In the genomic region with DNA sequence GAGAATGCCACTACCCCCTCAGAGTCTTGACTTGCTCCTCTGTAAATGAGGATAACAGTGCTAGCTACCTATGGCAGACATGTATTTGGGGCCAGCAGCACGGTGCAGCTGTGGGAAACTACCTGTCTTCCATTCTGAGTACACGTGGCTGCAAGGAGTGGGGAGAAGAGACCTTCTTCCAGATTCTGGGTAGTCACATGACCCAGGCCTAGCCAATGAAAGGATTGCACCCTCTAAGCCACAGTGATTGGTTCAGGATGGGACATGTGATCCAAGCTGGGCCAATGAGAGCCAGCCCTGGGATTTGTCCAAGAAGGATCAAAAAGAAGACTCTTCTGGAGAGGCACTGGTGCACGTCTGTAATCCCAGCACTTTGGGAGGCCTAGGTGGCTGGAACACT, we compare ENCODE assay signal across 28 cellular contexts. TPM values are rescaled to one million over a fixed set of nuclear protein-coding genes. Genes with fewer than 3 reads are reported as not detected.
A peak's percentile ranks its signal among the peaks of the same experiment; 100 is the strongest.
DNase-seq lines count a peak whose midpoint lies in the region; ATAC-seq, FAIRE-seq and TF ChIP-seq lines count a peak whose summit lies in the region.
"Had no signal": no experiment of that assay in that cellular context is flagged by ENCODE, and none has a peak within 500 bp of the region (broad histone marks: within the 10 kb centered on the region; RNA-seq: fewer than 3 reads in every experiment).

No MANE protein-coding gene starts in this region.

- no peaks in the 10 kb centered on the region for H3K9me3 ChIP-seq in SK-N-SH
- H3K9me3 ChIP-seq in testis: no peaks in the 10 kb centered on the region
- H3K9me3 ChIP-seq in gastrocnemius medialis: no peaks in the 10 kb centered on the region
- H3K9me3 ChIP-seq: Peyer's patch had no signal

- no peaks in the 10 kb centered on the region for H3K79me2 ChIP-seq in SK-N-SH (ENCODE audit: insufficient read depth)

- H3K4me3 ChIP-seq in SK-N-SH (ENCODE audit: low read depth in 2 of 2, low read length in 1 of 2): no peak overlapping the region
- H3K4me3 ChIP-seq in testis: no peak overlapping the region
- no peak overlapping the region for H3K4me3 ChIP-seq in gastrocnemius medialis
- H3K4me3 ChIP-seq: Peyer's patch, SK-N-MC had no signal

- TF ChIP-seq RAD21 in SK-N-SH (IDR thresholded peaks at IDR 0.05; ENCODE audit: low read length) (no peak), Ishikawa (IDR thresholded peaks at IDR 0.05; ENCODE audit: low read depth) (no peak)

- TF ChIP-seq POLR2A in testis (IDR thresholded peaks at IDR 0.05): no peak
- no peak for TF ChIP-seq POLR2A in gastrocnemius medialis (IDR thresholded peaks at IDR 0.05)

- H3K4me1 ChIP-seq in SK-N-SH (ENCODE audit: control insufficient read depth in 1 of 2, insufficient read depth in 2 of 2, low read depth in 1 of 2, low read length in 1 of 2) (no peaks in the 10 kb centered on the region; a peak in 1 of 4 replicates), testis (no peaks in the 10 kb centered on the region), gastrocnemius medialis (no peaks in the 10 kb centered on the region)
- H3K4me1 ChIP-seq: Peyer's patch had no signal

- POLR2A ChIA-PET in SK-N-SH (lab: Yijun Ruan, JAX) (no interaction called here), WTC11 (lab: Charles Lee) (interaction anchor here (0.7 kb wide), 1 partner anchor 39 kb away, joined by 3 read pairs; no protein-coding TSS in a partner anchor)

- DNase-seq in SK-N-SH: no peak
- no peak for DNase-seq in WTC11 (ENCODE audit: low spot score)
- peak; percentile 60 for DNase-seq in testis
- no peak for DNase-seq in gastrocnemius medialis
- no peak for DNase-seq in GM13976 (ENCODE audit: low spot score)
- no peak for DNase-seq in HTR-8/SVneo (ENCODE audit: insufficient read length, low spot score)
- DNase-seq: ACHN, Calu3, DMS79 treated with DMSO at 0.1 percent for 48 hours, GF-D8, Kasumi-1, MV-4-11, NCI-H2081, NCI-H226, NCI-H510A, NCI-H69, Peyer's patch, SIG-M5 had no signal

- H3K4me3 Mint-ChIP-seq in WTC11: no peak overlapping the region

- no peak for TF ChIP-seq CTCF in SK-N-SH (IDR thresholded peaks at IDR 0.05)
- no peak for TF ChIP-seq CTCF in WTC11 (IDR thresholded peaks at IDR 0.05)
- no peak for TF ChIP-seq CTCF in testis (IDR thresholded peaks at IDR 0.05)
- TF ChIP-seq CTCF in gastrocnemius medialis (IDR thresholded peaks at IDR 0.05 in 4 of 5, conservative IDR thresholded peaks at IDR 0.05 in 1 of 5): no peak
- TF ChIP-seq CTCF in GM13976 (IDR thresholded peaks at IDR 0.05; ENCODE audit: borderline replicate concordance, control extremely low read depth, extremely low read depth, insufficient read depth, missing control alignments): no peak

- H3K36me3 Mint-ChIP-seq in WTC11: no peaks in the 10 kb centered on the region

- no peak for FAIRE-seq in HTR-8/SVneo (lab: Jason Lieb, UNC)
- FAIRE-seq: GM12891 had no signal

- H4K20me1 ChIP-seq in SK-N-SH (ENCODE audit: insufficient read depth): no peaks in the 10 kb centered on the region

- H3K9ac ChIP-seq in SK-N-SH: no peak overlapping the region

- no peaks in the 10 kb centered on the region for H3K4me1 Mint-ChIP-seq in WTC11

- H3K27me3 Mint-ChIP-seq in WTC11 (ENCODE audit: low read depth): peaks cover 11% of the 10 kb centered on the region

- ATAC-seq in SK-N-SH treated with all-trans-retinoic acid at 6 μM for 48 hours (no peak), WTC11 (no peak), gastrocnemius medialis (no peak)

- in situ Hi-C loops in gastrocnemius medialis (cut with MboI; ENCODE audit: low sequenced_read_pairs in 4 of 4) (no loop called here), GM13976 (cut with MboI; ENCODE audit: low sequenced_read_pairs, unreplicated experiment) (no loop called here)

- H3K27ac ChIP-seq in SK-N-SH (ENCODE audit: low read depth in 2 of 2, low read length in 1 of 2) (no peak overlapping the region), testis (no peak overlapping the region), gastrocnemius medialis (no peak overlapping the region)
- H3K27ac ChIP-seq: 22Rv1, Peyer's patch, SK-N-MC had no signal

- no peak overlapping the region for H3K27ac Mint-ChIP-seq in WTC11

- H3K4me2 ChIP-seq in SK-N-SH: no peak overlapping the region

- no peaks in the 10 kb centered on the region for H3K9me2 ChIP-seq in SK-N-SH

- no peaks in the 10 kb centered on the region for H3K27me3 ChIP-seq in SK-N-SH (ENCODE audit: insufficient read depth)
- no peaks in the 10 kb centered on the region for H3K27me3 ChIP-seq in testis
- peaks cover 0 to 3% (median 0%) of the 10 kb centered on the region in 3 donors for H3K27me3 ChIP-seq in gastrocnemius medialis
- H3K27me3 ChIP-seq: Peyer's patch had no signal

- H3K9me3 Mint-ChIP-seq in WTC11: peaks cover 24% of the 10 kb centered on the region

- TF ChIP-seq EP300 in SK-N-SH (IDR thresholded peaks at IDR 0.05; ENCODE audit: borderline replicate concordance in 1 of 2, low read depth in 1 of 2, low read length in 1 of 2) (no peak), Ishikawa (IDR thresholded peaks at IDR 0.05; ENCODE audit: borderline replicate concordance) (no peak)

- CTCF ChIA-PET in SK-N-SH (lab: Yijun Ruan, JAX): interaction anchor here (1.5 to 2.1 kb wide), 2 partner anchors 11 to 19 kb away, joined by 4 to 6 read pairs; no protein-coding TSS in a partner anchor
- CTCF ChIA-PET in WTC11 (lab: Charles Lee): no interaction called here

- H3K36me3 ChIP-seq in SK-N-SH (replicated peaks in 1 of 2; ENCODE audit: control insufficient read depth in 1 of 2, insufficient read depth in 2 of 2, low read length in 1 of 2): no peaks in the 10 kb centered on the region
- H3K36me3 ChIP-seq in testis (ENCODE audit: low read depth, missing control alignments): no peaks in the 10 kb centered on the region
- no peaks in the 10 kb centered on the region for H3K36me3 ChIP-seq in gastrocnemius medialis
- H3K36me3 ChIP-seq: Peyer's patch had no signal

- H3F3A ChIP-seq in SK-N-SH (replicated peaks; ENCODE audit: insufficient read depth): no peaks in the 10 kb centered on the region

- no peak overlapping the region for H2AFZ ChIP-seq in SK-N-SH (ENCODE audit: low read depth)

- intact Hi-C loops in testis (cut with DNase I; ENCODE audit: low total_unique reads): no loop called here
- intact Hi-C loops in gastrocnemius medialis (cut with DNase I; ENCODE audit: low total_unique reads): no loop called here

- 46% methylated on average over 2 of the region's 3 CpGs for WGBS in SK-N-SH (ENCODE audit: low lambda C conversion rate)
- WGBS in testis, 2 donors: 41 to 48% methylated on average over 3 of the region's 3 CpGs

TF ChIP-seq in SK-N-SH, 30 proteins besides CTCF, POLR2A, EP300 and RAD21 (continues in another document):
- TF ChIP-seq SMC3 (IDR thresholded peaks at IDR 0.05; ENCODE audit: low read depth, low read length) (no peak), ELF1 (IDR thresholded peaks at IDR 0.05) (no peak), FOSL2 (IDR thresholded peaks at IDR 0.05; ENCODE audit: borderline replicate concordance, low read depth) (no peak)
- TF ChIP-seq, protein P1, sequence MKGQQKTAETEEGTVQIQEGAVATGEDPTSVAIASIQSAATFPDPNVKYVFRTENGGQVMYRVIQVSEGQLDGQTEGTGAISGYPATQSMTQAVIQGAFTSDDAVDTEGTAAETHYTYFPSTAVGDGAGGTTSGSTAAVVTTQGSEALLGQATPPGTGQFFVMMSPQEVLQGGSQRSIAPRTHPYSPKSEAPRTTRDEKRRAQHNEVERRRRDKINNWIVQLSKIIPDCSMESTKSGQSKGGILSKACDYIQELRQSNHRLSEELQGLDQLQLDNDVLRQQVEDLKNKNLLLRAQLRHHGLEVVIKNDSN (IDR thresholded peaks at IDR 0.05; ENCODE audit: borderline replicate concordance, low read depth): peak; percentile 55; the same call in 1 of the 2 replicates

TF ChIP-seq in Ishikawa, 13 proteins besides CTCF, POLR2A, EP300 and RAD21:
- TF ChIP-seq CEBPB (IDR thresholded peaks at IDR 0.05): no peak
- TF ChIP-seq, protein P1 (IDR thresholded peaks at IDR 0.05): peak; percentile 78

TF ChIP-seq in WTC11, 78 proteins besides CTCF, POLR2A, EP300 and RAD21:
- TF ChIP-seq, protein P2, sequence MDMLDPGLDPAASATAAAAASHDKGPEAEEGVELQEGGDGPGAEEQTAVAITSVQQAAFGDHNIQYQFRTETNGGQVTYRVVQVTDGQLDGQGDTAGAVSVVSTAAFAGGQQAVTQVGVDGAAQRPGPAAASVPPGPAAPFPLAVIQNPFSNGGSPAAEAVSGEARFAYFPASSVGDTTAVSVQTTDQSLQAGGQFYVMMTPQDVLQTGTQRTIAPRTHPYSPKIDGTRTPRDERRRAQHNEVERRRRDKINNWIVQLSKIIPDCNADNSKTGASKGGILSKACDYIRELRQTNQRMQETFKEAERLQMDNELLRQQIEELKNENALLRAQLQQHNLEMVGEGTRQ (CRISPR knock-in tag; IDR thresholded peaks at IDR 0.05): peak; percentile 83
- TF ChIP-seq, protein P1 (CRISPR knock-in tag; IDR thresholded peaks at IDR 0.05): peak; percentile 72; the same call in 1 of the 2 replicates
- TF ChIP-seq RORB (CRISPR knock-in tag; IDR thresholded peaks at IDR 0.05): no peak

RNA-seq across cellular contexts. Expression of a gene that starts 5.5 kb away (rescaled TPM):
- polyA plus RNA-seq in SK-N-SH (2012; rRNA removed) (not detected in 2 replicates), testis (ENCODE audit: insufficient read depth, low read depth, low replicate concordance) (147 TPM)
- polyA plus RNA-seq in SK-N-SH (2012; cell fraction: cytosol; rRNA removed): not detected in 2 replicates
- polyA plus RNA-seq in SK-N-SH (2012; cell fraction: nucleus; rRNA removed): not detected in 2 replicates
- total RNA-seq in WTC11 (2021) (not detected in 3 replicates), testis (100 to 1,000 TPM in 1 of 2 donors, 10 to 100 TPM in 1; 74.1 to 137 TPM), gastrocnemius medialis (not detected)
- total RNA-seq: Calu3, H4, HT1080, MCF 10A, OCI-LY7, Peyer's patch had no signal
- polyA plus RNA-seq: BJ had no signal

Comparison
In these comparisons a context has a peak if more than half of its experiments do, and no peak if none do; other contexts are left out.
1. RNA of a gene that starts 5.5 kb away (total RNA-seq): 74.1 to 137 TPM in testis; not detected in WTC11 and not detected in gastrocnemius medialis; every median in the first group is over 10 times any median in the second.